32 cellular contexts compared by ENCODE assay signal in the genomic region with DNA sequence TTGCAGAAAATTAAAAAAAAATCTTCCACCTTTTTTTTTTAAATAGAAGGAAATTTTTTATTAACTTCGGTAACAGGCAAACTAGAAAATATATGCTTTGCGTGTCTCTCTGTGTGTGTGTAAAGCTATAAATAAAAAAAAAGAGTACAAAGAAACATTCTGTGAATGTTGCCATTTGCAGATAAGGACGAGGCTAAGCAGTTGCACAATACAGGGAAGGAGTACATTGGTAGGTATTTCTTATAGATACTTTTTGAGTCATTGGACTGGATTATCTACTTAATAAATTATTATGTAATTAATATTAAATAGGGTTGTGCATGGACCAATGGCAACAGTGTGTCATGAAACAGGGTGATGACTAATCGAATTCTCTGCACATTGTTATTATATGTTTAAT.
"Had no signal": no experiment of that assay in that cellular context is flagged by ENCODE, and none has a peak within 500 bp of the region (broad histone marks: within the 10 kb centered on the region; RNA-seq: fewer than 3 reads in every experiment).

No MANE protein-coding gene starts in this region.

- H3K9me3 ChIP-seq: body of pancreas, colonic mucosa had no signal

- H3K27me3 ChIP-seq: body of pancreas, cardiac muscle cell, colonic mucosa, dorsolateral prefrontal cortex, esophagus muscularis mucosa, gastroesophageal sphincter, heart right ventricle, hepatocyte had no signal

- H3K27ac ChIP-seq: body of pancreas, cardiac muscle cell, colonic mucosa, dorsolateral prefrontal cortex, esophagus muscularis mucosa, gastroesophageal sphincter, heart right ventricle, hepatocyte, WERI-Rb-1 had no signal

- H3K4me3 ChIP-seq: body of pancreas, cardiac muscle cell, colonic mucosa, dorsolateral prefrontal cortex, esophagus muscularis mucosa, gastroesophageal sphincter, heart right ventricle, hepatocyte had no signal

- H3K79me2 ChIP-seq: hepatocyte had no signal

- H3K4me1 ChIP-seq: body of pancreas, colonic mucosa, esophagus muscularis mucosa, gastroesophageal sphincter, heart right ventricle had no signal

- H2AFZ ChIP-seq: hepatocyte had no signal

- ATAC-seq: activated CD4-positive, CD25-positive, alpha-beta regulatory T cell treated with anti-CD3 and anti-CD28 coated beads, Interleukin-2, amount 50 U/mL, for 24 hours; activated CD8-positive, alpha-beta T cell treated with anti-CD3 and anti-CD28 coated beads for 36 hours; activated T-cell treated with anti-CD3 and anti-CD28 coated beads, Interleukin-2, amount 50 U/mL, for 4 hours; activated T-helper 17 cell treated with anti-CD3 and anti-CD28 coated beads, Interleukin-2, amount 50 U/mL, for 72 hours; body of pancreas; gastroesophageal sphincter; heart right ventricle; T-helper 17 cell had no signal

- H3K36me3 ChIP-seq: cardiac muscle cell, colonic mucosa, esophagus muscularis mucosa, gastroesophageal sphincter, heart right ventricle, WERI-Rb-1 had no signal

- DNase-seq: activated B cell treated with CpG ODN at 0.5 μM for 24 hours; activated CD4-positive, alpha-beta T cell treated with anti-CD3 and anti-CD28 coated beads for 48 hours; activated CD4-positive, alpha-beta T cell treated with anti-CD3 and anti-CD28 coated beads, Interleukin-2, amount 50 U/mL, for 1 hour; activated CD4-positive, alpha-beta T cell treated with anti-CD3 and anti-CD28 coated beads, Interleukin-2, amount 50 U/mL, for 48 hours; activated CD8-positive, alpha-beta memory T cell treated with anti-CD3 and anti-CD28 coated beads for 24 hours; activated CD8-positive, alpha-beta T cell treated with anti-CD3 and anti-CD28 coated beads for 36 hours; activated effector memory CD4-positive, alpha-beta T cell treated with Interleukin-2 at 50 U/mL for 16 hours; activated gamma-delta T cell treated with Interleukin-2 at 50 U/mL for 16 hours; activated naive CD4-positive, alpha-beta T cell treated with anti-CD3 and anti-CD28 coated beads, Interleukin-2, amount 50 U/mL, for 16 hours; activated naive CD4-positive, alpha-beta T cell treated with Interleukin-2 at 50 U/mL for 16 hours; activated T-cell treated with anti-CD3 and anti-CD28 coated beads, Interleukin-2, amount 50 U/mL, for 4 hours; amygdala; aorta; body of pancreas; central memory CD4-positive, alpha-beta T cell; cerebellar nuclear complex; colonic mucosa; dorsolateral prefrontal cortex; effector memory CD4-positive, alpha-beta T cell; endodermal cell; erythroblast; foreskin melanocyte; heart right ventricle; T-helper 17 cell; T1000; WERI-Rb-1 had no signal

- H3K4me2 ChIP-seq: hepatocyte had no signal
